In genomic region chr4:140309124-140309870, GRCh38 we compare ENCODE assay signal across 9 cellular contexts.
DNase-seq lines count a peak whose midpoint lies in the region; ATAC-seq and TF ChIP-seq lines count a peak whose summit lies in the region.
"Had no signal": no experiment of that assay in that cellular context is flagged by ENCODE, and none has a peak within 500 bp of the region (broad histone marks: within the 10 kb centered on the region; RNA-seq: fewer than 3 reads in every experiment).

No MANE protein-coding gene starts in this region.

- DNase-seq in SW480 (ENCODE audit: low spot score) (peak; percentile 6), islet precursor cell (no peak), Kasumi-1 (lab: John Stamatoyannopoulos, UW) (no peak)
- DNase-seq in stimulated activated effector memory CD8-positive, alpha-beta T cell treated with anti-CD3 and anti-CD28 coated beads, Interleukin-12 subunit alpha, Interleukin-12 subunit beta, amount 100 ng/mL, for 72 hours (ENCODE audit: low spot score in 2 of 2), result no peak
- DNase-seq in CD4-positive, alpha-beta T cell, result no peak
- DNase-seq: KG1, SIG-M5 had no signal

- no peak for TF ChIP-seq POLR2A in gastroesophageal sphincter (IDR thresholded peaks at IDR 0.05)

- peak overlapping the region; percentile 16 to 84 (median 74) for H3K27ac ChIP-seq in gastroesophageal sphincter
- no peak overlapping the region for H3K27ac ChIP-seq in CD4-positive, alpha-beta T cell (ENCODE audit: low read depth, low read length)

- peak; percentile 13 for ATAC-seq in GM19025 (IDR thresholded peaks at IDR 0.05; ENCODE audit: low read depth, unreplicated experiment)
- ATAC-seq in gastroesophageal sphincter, result no peak
- peak; percentile 53 for ATAC-seq in stimulated activated effector memory CD8-positive, alpha-beta T cell treated with anti-CD3 and anti-CD28 coated beads, Interleukin-12 subunit alpha, Interleukin-12 subunit beta, amount 100 ng/mL, for 72 hours
- ATAC-seq in CD4-positive, alpha-beta T cell (ENCODE audit: poor library complexity), result no peak

- no peaks in the 10 kb centered on the region for H3K9me3 Mint-ChIP-seq in stimulated activated effector memory CD8-positive, alpha-beta T cell treated with anti-CD3 and anti-CD28 coated beads, Interleukin-12 subunit alpha, Interleukin-12 subunit beta, amount 100 ng/mL, for 72 hours
- no peaks in the 10 kb centered on the region for H3K9me3 Mint-ChIP-seq in CD4-positive, alpha-beta T cell

- no peaks in the 10 kb centered on the region for H3K36me3 ChIP-seq in gastroesophageal sphincter

- H3K9me3 ChIP-seq in gastroesophageal sphincter, result no peaks in the 10 kb centered on the region
- H3K9me3 ChIP-seq in CD4-positive, alpha-beta T cell (ENCODE audit: control insufficient read depth, low read length), result no peaks in the 10 kb centered on the region

- WGBS in gastroesophageal sphincter (ENCODE audit: low coverage in 1 of 2), 2 donors, result no CpG with 5 or more reads among the region's 1 CpG

- H3K36me3 Mint-ChIP-seq in stimulated activated effector memory CD8-positive, alpha-beta T cell treated with anti-CD3 and anti-CD28 coated beads, Interleukin-12 subunit alpha, Interleukin-12 subunit beta, amount 100 ng/mL, for 72 hours, result no peaks in the 10 kb centered on the region
- no peaks in the 10 kb centered on the region for H3K36me3 Mint-ChIP-seq in CD4-positive, alpha-beta T cell (ENCODE audit: low read depth)

- TF ChIP-seq CTCF in gastroesophageal sphincter (IDR thresholded peaks at IDR 0.05), result peak in 1 of 4 experiments; percentile 12
- no peak for TF ChIP-seq CTCF in CD4-positive, alpha-beta T cell (IDR thresholded peaks at IDR 0.05)

- no peak for TF ChIP-seq EP300 in gastroesophageal sphincter (IDR thresholded peaks at IDR 0.05)

- POLR2A ChIA-PET in CD4-positive, alpha-beta T cell (lab: Charles Lee), result no interaction called here

- no peaks in the 10 kb centered on the region for H3K4me1 Mint-ChIP-seq in stimulated activated effector memory CD8-positive, alpha-beta T cell treated with anti-CD3 and anti-CD28 coated beads, Interleukin-12 subunit alpha, Interleukin-12 subunit beta, amount 100 ng/mL, for 72 hours
- H3K4me1 Mint-ChIP-seq in CD4-positive, alpha-beta T cell (ENCODE audit: low read depth), result no peaks in the 10 kb centered on the region

- no peaks in the 10 kb centered on the region for H3K27me3 ChIP-seq in gastroesophageal sphincter
- no peaks in the 10 kb centered on the region for H3K27me3 ChIP-seq in CD4-positive, alpha-beta T cell (ENCODE audit: control insufficient read depth, insufficient read depth, low read length)

- no peak overlapping the region for H3K4me3 ChIP-seq in gastroesophageal sphincter

- H3K4me1 ChIP-seq in gastroesophageal sphincter, result peaks cover 0 to 25% (median 8%) of the 10 kb centered on the region in 3 donors

- CTCF ChIA-PET in CD4-positive, alpha-beta T cell (lab: Charles Lee), result no interaction called here

- H3K4me3 Mint-ChIP-seq in stimulated activated effector memory CD8-positive, alpha-beta T cell treated with anti-CD3 and anti-CD28 coated beads, Interleukin-12 subunit alpha, Interleukin-12 subunit beta, amount 100 ng/mL, for 72 hours, result no peak overlapping the region
- no peak overlapping the region for H3K4me3 Mint-ChIP-seq in CD4-positive, alpha-beta T cell

- no peaks in the 10 kb centered on the region for H3K27me3 Mint-ChIP-seq in CD4-positive, alpha-beta T cell

- no peak overlapping the region for H3K27ac Mint-ChIP-seq in stimulated activated effector memory CD8-positive, alpha-beta T cell treated with anti-CD3 and anti-CD28 coated beads, Interleukin-12 subunit alpha, Interleukin-12 subunit beta, amount 100 ng/mL, for 72 hours
- H3K27ac Mint-ChIP-seq in CD4-positive, alpha-beta T cell, result no peak overlapping the region

- intact Hi-C loops in CD4-positive, alpha-beta T cell (cut with DNase I, micrococcal nuclease), result no loop called here

Comparison
In these comparisons a context has a peak if more than half of its experiments do, and no peak if none do; other contexts are left out.
1. ATAC-seq: peak in GM19025 (single experiment) and stimulated activated effector memory CD8-positive, alpha-beta T cell treated with anti-CD3 and anti-CD28 coated beads, Interleukin-12 subunit alpha, Interleukin-12 subunit beta, amount 100 ng/mL, for 72 hours (single experiment); none in gastroesophageal sphincter (single experiment) and CD4-positive, alpha-beta T cell (single experiment).